In genomic region chr19:58439576-58440554, GRCh38 we compare ENCODE assay signal across 8 cellular contexts. TPM values are rescaled to one million over a fixed set of nuclear protein-coding genes. Genes with fewer than 3 reads are reported as not detected.
DNase-seq lines count a peak whose midpoint lies in the region; ATAC-seq, FAIRE-seq and TF ChIP-seq lines count a peak whose summit lies in the region.

Gene ZNF132, minus strand, starts transcription at chr19:58440153. Its CDS starts 332 bp downstream, at chr19:58439821.

- H3K9me3 ChIP-seq in H9 (ENCODE audit: control insufficient read depth, low read depth, low read length) = peaks cover 12% of the 10 kb centered on the region

- H3K79me1 ChIP-seq in H9 (ENCODE audit: insufficient read depth, low read depth, low read length, poor library complexity, severe bottlenecking) = no peaks in the 10 kb centered on the region

- peaks cover 3% of the 10 kb centered on the region for H3K4me1 ChIP-seq in H9 (ENCODE audit: insufficient read depth, low read length)

- H3K4me2 ChIP-seq in H9 (ENCODE audit: insufficient read depth, insufficient read length, low read length) = peak within 1 kb of the TSS; percentile 70

- no peak within 1 kb of the TSS for H4K91ac ChIP-seq in H9 (ENCODE audit: insufficient read length, low read depth, low read length)

- no peaks in the 10 kb centered on the region for H4K20me1 ChIP-seq in H9 (ENCODE audit: control insufficient read depth, insufficient read depth, insufficient read length)

- peak; percentile 84 for DNase-seq in GF-D8 (lab: John Stamatoyannopoulos, UW)
- peak; percentile 74 for DNase-seq in H9
- DNase-seq in NCI-H1417 treated with DMSO at 0.1 percent for 48 hours (lab: John Stamatoyannopoulos, UW) = peak; percentile 80
- DNase-seq in cerebellum (ENCODE audit: low spot score) = peak; percentile 100
- DNase-seq in stimulated activated CD4-positive, alpha-beta T cell treated with anti-CD3 and anti-CD28 coated beads, Interleukin-12 subunit alpha, Interleukin-12 subunit beta, amount 100 ng/mL, for 24 hours (ENCODE audit: low read depth in 2 of 2) = peak; percentile 89
- no peak for DNase-seq in NCI-H1048 (lab: John Stamatoyannopoulos, UW)

- no peaks in the 10 kb centered on the region; the same call in 1 of the 2 replicates for H3K27me3 ChIP-seq in H9 (ENCODE audit: insufficient read depth, low read length)

- no peak within 1 kb of the TSS for H3T11ph ChIP-seq in H9 (ENCODE audit: low read length)

- no peak within 1 kb of the TSS for H4K5ac ChIP-seq in H9 (ENCODE audit: insufficient read length, low read depth, low read length)

- H2BK12ac ChIP-seq in H9 (ENCODE audit: insufficient read length, low read depth, low read length) = no peak within 1 kb of the TSS

- peaks cover 0 to 11% of the 10 kb centered on the region in 2 experiments; a peak in 2 of 4 replicates for H3K4me1 Mint-ChIP-seq in H9

- H3K9ac ChIP-seq in H9 (ENCODE audit: extremely low read depth, insufficient read length, low read length) = peak within 1 kb of the TSS; percentile 52

- peak; percentile 99 for ATAC-seq in activated CD4-positive, CD25-positive, alpha-beta regulatory T cell treated with anti-CD3 and anti-CD28 coated beads, Interleukin-2, amount 50 U/mL, for 24 hours

- H2BK20ac ChIP-seq in H9 (ENCODE audit: low read depth, low read length, poor library complexity, severe bottlenecking) = no peak within 1 kb of the TSS

- peaks cover 63 to 69% of the 10 kb centered on the region in 2 experiments for H3K9me3 Mint-ChIP-seq in H9

- no peak within 1 kb of the TSS for H2AFZ ChIP-seq in H9 (ENCODE audit: low read length)

- peak within 1 kb of the TSS; percentile 48 to 87 for H3K4me3 Mint-ChIP-seq in H9

- H3K27me3 Mint-ChIP-seq in H9 (ENCODE audit: low read depth) = peaks cover 49% of the 10 kb centered on the region

- H3K23ac ChIP-seq in H9 (ENCODE audit: insufficient read length, low read depth, low read length) = no peak within 1 kb of the TSS

- no peak within 1 kb of the TSS for H2BK120ac ChIP-seq in H9 (ENCODE audit: low read depth, low read length, poor library complexity, severe bottlenecking)

- peaks cover 12% of the 10 kb centered on the region for H3K23me2 ChIP-seq in H9 (ENCODE audit: insufficient read length, low read depth, low read length, poor library complexity, severe bottlenecking)

- H2AK5ac ChIP-seq in H9 (ENCODE audit: insufficient read length, low read length) = no peak within 1 kb of the TSS

- TF ChIP-seq CTCF in H9 (conservative IDR thresholded peaks at IDR 0.05) = no peak

- no peak within 1 kb of the TSS for H2BK15ac ChIP-seq in H9 (ENCODE audit: low read depth, low read length)

- H3K4ac ChIP-seq in H9 (ENCODE audit: low read depth, low read length) = no peak within 1 kb of the TSS

- H3K27ac Mint-ChIP-seq in H9 = peak within 1 kb of the TSS in 1 of 3 experiments; percentile 68; a peak in 2 of 7 replicates

- FAIRE-seq in islet of Langerhans (lab: Jason Lieb, UNC) = peak; percentile 99

- H3K14ac ChIP-seq in H9 (ENCODE audit: insufficient read depth, low read length) = no peak within 1 kb of the TSS; the same call in 1 of the 2 replicates

- H3K79me2 ChIP-seq in H9 (ENCODE audit: insufficient read depth, low read length) = no peaks in the 10 kb centered on the region

- no peak within 1 kb of the TSS for H4K8ac ChIP-seq in H9 (replicated peaks; ENCODE audit: insufficient read length, low read depth, low read length)

- H2BK5ac ChIP-seq in H9 (ENCODE audit: insufficient read length, low read length) = no peak within 1 kb of the TSS

- H3K56ac ChIP-seq in H9 (ENCODE audit: insufficient read length, low read depth, low read length) = no peak within 1 kb of the TSS

- WGBS in H9 (ENCODE audit: extremely low coverage, insufficient read length, low lambda C conversion rate) = no CpG with 5 or more reads among the region's 59 CpGs

- peaks cover 3 to 53% (median 49%) of the 10 kb centered on the region in 3 experiments for H3K36me3 Mint-ChIP-seq in H9 (ENCODE audit: insufficient read depth in 1 of 3, low read depth in 3 of 3)

- H3K27ac ChIP-seq in H9 (ENCODE audit: insufficient read length, low read depth, low read length) = no peak within 1 kb of the TSS

- peak within 1 kb of the TSS; percentile 9 for H3K18ac ChIP-seq in H9 (ENCODE audit: insufficient read length, low read depth, low read length)

RNA-seq across cellular contexts. Expression of gene ZNF132, which starts in this region (rescaled TPM):
- 0.24 and 0.42 TPM in 2 replicates for total RNA-seq in H9 (2021)
- 16.2 TPM for total RNA-seq in cerebellum

Comparison
In these comparisons a context has a peak if more than half of its experiments do, and no peak if none do; other contexts are left out.
1. RNA of gene ZNF132 (total RNA-seq): 16.2 TPM in cerebellum (single experiment); 0.24 to 0.42 TPM in H9; every median in the first group is over 10 times any median in the second.
2. Peak in DNase-seq, H3K9ac ChIP-seq and H3K4me2 ChIP-seq in H9; RNA of the gene not detected or under 1 TPM.